Comparison of ENCODE assay signal across 26 cellular contexts in genomic region chr1:15557594-15557993, GRCh38. TPM values are rescaled to one million over a fixed set of nuclear protein-coding genes. Genes with fewer than 3 reads are reported as not detected.
A peak's percentile ranks its signal among the peaks of the same experiment; 100 is the strongest.
DNase-seq lines count a peak whose midpoint lies in the region; ATAC-seq, FAIRE-seq and TF ChIP-seq lines count a peak whose summit lies in the region.
"Had no signal": no experiment of that assay in that cellular context is flagged by ENCODE, and none has a peak within 500 bp of the region (broad histone marks: within the 10 kb centered on the region; RNA-seq: fewer than 3 reads in every experiment).

No MANE protein-coding gene starts in this region.

- intact Hi-C loops in HepG2 (cut with micrococcal nuclease; ENCODE audit: unreplicated experiment) (no loop called here), right lobe of liver (cut with DNase I) (no loop called here), GM12878 (cut with micrococcal nuclease; ENCODE audit: unreplicated experiment) (no loop called here)

- no peak for TF ChIP-seq POLR2A in HepG2 (IDR thresholded peaks at IDR 0.05; ENCODE audit: insufficient read depth in 1 of 2, low read depth in 2 of 2, low read length in 2 of 2)
- TF ChIP-seq POLR2A in right lobe of liver (IDR thresholded peaks at IDR 0.05), result no peak
- no peak for TF ChIP-seq POLR2A in GM12878 (IDR thresholded peaks at IDR 0.05; ENCODE audit: low read depth, low read length)

- H2AFZ ChIP-seq in HepG2 (ENCODE audit: low read length), result no peak overlapping the region
- no peak overlapping the region for H2AFZ ChIP-seq in GM12878 (ENCODE audit: control insufficient read depth, low read depth, low read length)
- H2AFZ ChIP-seq: GM23338 had no signal

- H3K9ac ChIP-seq in HepG2 (ENCODE audit: insufficient read depth, low read depth, low read length), result no peak overlapping the region
- H3K9ac ChIP-seq in GM12878 (ENCODE audit: control insufficient read depth, insufficient read depth, low read length), result no peak overlapping the region
- H3K9ac ChIP-seq: BLaER1 treated with 17β-estradiol and CSF1 and Interleukin-3, amounts not matched to agents 10 nM and 100 nM had no signal

- TF ChIP-seq EP300 in HepG2 (IDR thresholded peaks at IDR 0.05; ENCODE audit: low read depth in 2 of 2, low read length in 2 of 2) (no peak), HepG2 (CRISPR knock-in tag; IDR thresholded peaks at IDR 0.05; ENCODE audit: borderline replicate concordance) (no peak), GM12878 (IDR thresholded peaks at IDR 0.05; ENCODE audit: borderline replicate concordance in 1 of 2, control insufficient read depth in 1 of 2, low read depth in 2 of 2, low read length in 2 of 2) (no peak)

- FAIRE-seq in HepG2 (lab: Jason Lieb, UNC) (no peak), GM12878 (lab: Jason Lieb, UNC) (peak; percentile 61)
- FAIRE-seq: HTR-8/SVneo had no signal

- WGBS in HepG2 (ENCODE audit: low lambda C conversion rate), result 96% methylated on average over 2 of the region's 2 CpGs
- WGBS in right lobe of liver (ENCODE audit: insufficient coverage, low coverage, low lambda C conversion rate, missing lambda C conversion rate), result 94% methylated on average over 2 of the region's 2 CpGs
- 61% methylated on average over 2 of the region's 2 CpGs for WGBS in GM12878 (ENCODE audit: insufficient coverage, insufficient replicate concordance, low lambda C conversion rate, missing lambda C conversion rate)

- RAD21 ChIA-PET in GM12878 (lab: Charles Lee; ENCODE audit: unreplicated experiment), result no interaction called here

- 0 out of 2 replicates have a peak, but pooled peaks cover 4% of the 10 kb centered on the region for H3K4me1 ChIP-seq in HepG2 (ENCODE audit: insufficient read depth, low read length)
- H3K4me1 ChIP-seq in right lobe of liver, result peaks cover 0 to 22% (median 9%) of the 10 kb centered on the region in 4 donors
- H3K4me1 ChIP-seq in GM12878 (ENCODE audit: control insufficient read depth, insufficient read depth, low read length), result no peaks in the 10 kb centered on the region
- H3K4me1 ChIP-seq: HAP-1 had no signal

- no peak overlapping the region for H3K27ac ChIP-seq in HepG2 (ENCODE audit: extremely low read length, insufficient read depth, low read length)
- H3K27ac ChIP-seq in right lobe of liver, result no peak overlapping the region
- no peak overlapping the region for H3K27ac ChIP-seq in GM12878 (ENCODE audit: control insufficient read depth, insufficient read depth)
- H3K27ac ChIP-seq: 22Rv1; BLaER1 treated with 17β-estradiol and CSF1 and Interleukin-3, amounts not matched to agents 10 nM and 100 nM; SK-N-MC had no signal

- DNase-seq in HepG2 (ENCODE audit: low spot score) (no peak), right lobe of liver (no peak), GM12878 (ENCODE audit: low read depth, low spot score) (no peak), fibroblast of mammary gland (ENCODE audit: low read depth) (peak; percentile 34), ureter (ENCODE audit: low spot score) (peak; percentile 14), DMS53 (lab: John Stamatoyannopoulos, UW) (no peak)
- DNase-seq: CD8-positive, alpha-beta T cell; GDM1; Karpas-422; MV-4-11; NCI-H1105 treated with DMSO at 0.1 percent for 48 hours; NCI-H1694; NCI-H2081; NCI-H2171; NCI-H526 treated with DMSO at 0.1 percent for 48 hours; OCI-M1; RPMI8226; SHP77 treated with DMSO at 0.1 percent for 48 hours had no signal

- BruUV-seq in HepG2 (replicated peaks; lab: Mats Ljungman, UMichigan) (no TSS peak), GM12878 (replicated peaks; lab: Mats Ljungman, UMichigan) (no TSS peak)

- CTCF ChIA-PET in HepG2 (lab: Yijun Ruan, JAX; ENCODE audit: low intra/inter-chr PET ratio, low total read pairs) (no interaction called here), GM12878 (lab: Yijun Ruan, JAX) (no interaction called here)

- H4K20me1 ChIP-seq in HepG2 (ENCODE audit: insufficient read depth, low read length) (no peaks in the 10 kb centered on the region), GM12878 (ENCODE audit: control insufficient read depth, insufficient read depth) (no peaks in the 10 kb centered on the region)
- H4K20me1 ChIP-seq: BLaER1 treated with 17β-estradiol and CSF1 and Interleukin-3, amounts not matched to agents 10 nM and 100 nM had no signal

- TF ChIP-seq CTCF in HepG2 (CRISPR knock-in tag; IDR thresholded peaks at IDR 0.05) (no peak), right lobe of liver (IDR thresholded peaks at IDR 0.05) (no peak), GM12878 (IDR thresholded peaks at IDR 0.05 in 2 of 3, conservative IDR thresholded peaks at IDR 0.05 in 1 of 3; ENCODE audit: control insufficient read depth in 2 of 3, extremely low read depth in 1 of 3, insufficient read depth in 1 of 3, low read depth in 3 of 3, low read length in 3 of 3) (no peak), fibroblast of mammary gland (conservative IDR thresholded peaks at IDR 0.05; ENCODE audit: control insufficient read depth, insufficient read depth, low read depth, low read length) (no peak)

- H3K27me3 ChIP-seq in HepG2 (ENCODE audit: control insufficient read depth in 1 of 2, insufficient read depth in 2 of 2, low read length in 2 of 2), result no peaks in the 10 kb centered on the region
- H3K27me3 ChIP-seq in right lobe of liver, result no peaks in the 10 kb centered on the region
- no peaks in the 10 kb centered on the region for H3K27me3 ChIP-seq in GM12878 (replicated peaks in 1 of 2; ENCODE audit: control insufficient read depth in 2 of 2, insufficient read depth in 2 of 2, low read length in 1 of 2)
- H3K27me3 ChIP-seq: BLaER1 treated with 17β-estradiol and CSF1 and Interleukin-3, amounts not matched to agents 10 nM and 100 nM had no signal

- H3K36me3 ChIP-seq in HepG2 (replicated peaks in 1 of 2; ENCODE audit: control insufficient read depth in 1 of 2, insufficient read depth in 2 of 2, low read length in 2 of 2), result peaks cover 11 to 17% of the 10 kb centered on the region in 2 experiments; a peak in 4 of 5 replicates
- peaks cover 0 to 25% (median 4%) of the 10 kb centered on the region in 4 donors for H3K36me3 ChIP-seq in right lobe of liver
- H3K36me3 ChIP-seq in GM12878 (ENCODE audit: control insufficient read depth in 2 of 2, insufficient read depth in 2 of 2, low read length in 1 of 2), result peaks cover 0 to 5% of the 10 kb centered on the region in 2 experiments; a peak in 3 of 4 replicates

- POLR2A ChIA-PET in HepG2 (lab: Yijun Ruan, JAX) (no interaction called here), GM12878 (lab: Charles Lee) (interaction anchor here (0.7 kb wide), 1 partner anchor 58 kb away, joined by 8 read pairs; no protein-coding TSS in a partner anchor)

- in situ Hi-C loops in HepG2 (cut with HindIII; ENCODE audit: extremely low pct_ligation_motif_present, low pct_unique_long_range_greater_than_20kb) (no loop called here), GM12878 (cut with MboI) (no loop called here)

- H3K4me2 ChIP-seq in HepG2 (ENCODE audit: low read depth, low read length) (no peak overlapping the region), GM12878 (ENCODE audit: control insufficient read depth, insufficient read depth) (no peak overlapping the region)
- H3K4me2 ChIP-seq: BLaER1 treated with 17β-estradiol and CSF1 and Interleukin-3, amounts not matched to agents 10 nM and 100 nM; GM23338 had no signal

- H3K4me3 ChIP-seq in HepG2 (replicated peaks in 1 of 3; ENCODE audit: insufficient read depth in 1 of 3, low read depth in 2 of 3, low read length in 3 of 3) (no peak overlapping the region), right lobe of liver (no peak overlapping the region), GM12878 (no peak overlapping the region), fibroblast of mammary gland (ENCODE audit: control insufficient read depth, low read depth, low read length) (no peak overlapping the region)
- H3K4me3 ChIP-seq: BLaER1 treated with 17β-estradiol and CSF1 and Interleukin-3, amounts not matched to agents 10 nM and 100 nM; GM23338; HAP-1; SK-N-MC had no signal

- H3K79me2 ChIP-seq in HepG2 (ENCODE audit: insufficient read depth, low read length) (no peaks in the 10 kb centered on the region), GM12878 (ENCODE audit: control insufficient read depth, insufficient read depth, low read length) (no peaks in the 10 kb centered on the region)

- ATAC-seq in HepG2, result no peak
- ATAC-seq in right lobe of liver, result no peak
- ATAC-seq in GM12878, result no peak
- no peak for ATAC-seq in GM19397 (IDR thresholded peaks at IDR 0.05; ENCODE audit: unreplicated experiment)
- ATAC-seq in GM21381 (IDR thresholded peaks at IDR 0.05; ENCODE audit: unreplicated experiment), result no peak
- ATAC-seq: CD8-positive, alpha-beta T cell; GM23338 had no signal

- H3K9me3 ChIP-seq in HepG2 (ENCODE audit: low read length) (no peaks in the 10 kb centered on the region), right lobe of liver (no peaks in the 10 kb centered on the region), GM12878 (replicated peaks; ENCODE audit: control insufficient read depth, insufficient read depth, low read length) (no peaks in the 10 kb centered on the region)
- H3K9me3 ChIP-seq: BLaER1 treated with 17β-estradiol and CSF1 and Interleukin-3, amounts not matched to agents 10 nM and 100 nM; HAP-1 had no signal

- SMC1A ChIA-PET in GM12878 (lab: Charles Lee; ENCODE audit: uncharacterized antibody, unreplicated experiment), result interaction anchor here (1.0 to 1.5 kb wide), 3 partner anchors 12 to 35 kb away, joined by 3 to 4 read pairs (median 3); no protein-coding TSS in a partner anchor

- no peak for TF ChIP-seq RAD21 in HepG2 (CRISPR knock-in tag; IDR thresholded peaks at IDR 0.05)
- TF ChIP-seq RAD21 in GM12878 (IDR thresholded peaks at IDR 0.05; ENCODE audit: insufficient read depth, low read depth, low read length), result no peak

RNA-seq across cellular contexts. Expression of gene AGMAT, which starts 27.3 kb away (rescaled TPM):
- total RNA-seq in HepG2 (2016; rRNA removed; fragmentation: Illumina TruSeq; extraction: Trizol) (174 and 216 TPM in 2 replicates), right lobe of liver (10 to 100 TPM; 49.4 to 79.9 (median 66.1) TPM), GM12878 (2014; rRNA removed) (7.0 and 7.9 TPM in 2 replicates), GM12878 (2014; rRNA removed; fragmentation: Illumina TruSeq; extraction: Trizol) (5.0 and 5.3 TPM in 2 replicates), GM12878 (2021) (6.9 and 7.4 TPM in 2 replicates), ureter (2.0 TPM)
- total RNA-seq in HepG2 (2016; cell fraction: cytosol; rRNA removed; fragmentation: Illumina TruSeq; extraction: Trizol; ENCODE audit: low read depth), result 22.0 and 25.2 TPM in 2 replicates
- 174 and 209 TPM in 2 replicates for total RNA-seq in HepG2 (2016; cell fraction: insoluble cytoplasmic fraction; rRNA removed; fragmentation: Illumina TruSeq; extraction: Trizol)
- total RNA-seq in HepG2 (2016; cell fraction: membrane; rRNA removed; fragmentation: Illumina TruSeq; extraction: Trizol), result 86.5 and 94.9 TPM in 2 replicates
- 61.7 and 71.0 TPM in 2 replicates for total RNA-seq in HepG2 (2016; cell fraction: nucleus; rRNA removed; fragmentation: Illumina TruSeq; extraction: Trizol)
- polyA plus RNA-seq in HepG2 (2011; rRNA removed) (52.6 and 59.1 TPM in 2 replicates), GM12878 (2011; rRNA removed) (1.4 and 1.5 TPM in 2 replicates), GM12878 (2014; fragmentation: Illumina TruSeq; extraction: Trizol) (3.5 and 4.7 TPM in 2 replicates), GM12878 (2014; fragmentation: Nextera tagmentation; extraction: Ambion mirVana) (1 to 10 TPM in 1 of 2 experiments, under 1 TPM in 1; 0.47 to 1.6 TPM), GM12878 (2014; rRNA removed) (5.7 and 6.0 TPM in 2 replicates), GM12878 (2016; fragmentation: Nextera tagmentation; extraction: Ambion mirVana) (1 to 10 TPM; 3.6 to 4.7 TPM)
- polyA plus RNA-seq in HepG2 (2011; cell fraction: cytosol; rRNA removed), result 56.4 and 64.1 TPM in 2 replicates
- polyA plus RNA-seq in HepG2 (2011; cell fraction: nucleus; rRNA removed), result 19.8 and 21.4 TPM in 2 replicates
- 42.6 and 66.8 TPM in 2 replicates for polyA plus RNA-seq in HepG2 (2012)
- 17.9 and 21.4 TPM in 2 replicates for polyA plus RNA-seq in HepG2 (2016; cell fraction: cytosol; fragmentation: Illumina TruSeq; extraction: Trizol; ENCODE audit: low read depth)
- 174 and 175 TPM in 2 replicates for polyA plus RNA-seq in HepG2 (2016; cell fraction: insoluble cytoplasmic fraction; fragmentation: Illumina TruSeq; extraction: Trizol; ENCODE audit: low read depth)
- polyA plus RNA-seq in HepG2 (2016; cell fraction: membrane; fragmentation: Illumina TruSeq; extraction: Trizol; ENCODE audit: low read depth), result 49.4 and 51.3 TPM in 2 replicates
- polyA plus RNA-seq in HepG2 (2016; cell fraction: nucleus; fragmentation: Illumina TruSeq; extraction: Trizol; ENCODE audit: insufficient read depth, low read depth), result 65.8 and 75.1 TPM in 2 replicates
- 29.8 and 85.0 TPM in 2 replicates for polyA minus RNA-seq in HepG2 (2011; rRNA and poly(A)+ RNA removed; ENCODE audit: low replicate concordance)
- 46.5 and 48.4 TPM in 2 replicates for polyA minus RNA-seq in HepG2 (2011; cell fraction: cytosol; rRNA and poly(A)+ RNA removed)
- 22.0 and 23.9 TPM in 2 replicates for polyA minus RNA-seq in HepG2 (2011; cell fraction: nucleus; rRNA and poly(A)+ RNA removed)
- total RNA-seq in GM12878 (2013; cell fraction: nucleolus; rRNA removed), result 2.2 and 2.5 TPM in 2 replicates
- 1.6 TPM for polyA plus RNA-seq in GM12878 (2011; ENCODE audit: low read depth)
- 1.5 TPM in 2 replicates for polyA plus RNA-seq in GM12878 (2011; cell fraction: cytosol; rRNA removed)
- 0.45 and 0.57 TPM in 2 replicates for polyA plus RNA-seq in GM12878 (2011; cell fraction: nucleus; rRNA removed)
- polyA plus RNA-seq in GM12878 (2012), result 2.0 and 2.3 TPM in 2 replicates
- 1.2 and 1.3 TPM in 2 replicates for polyA minus RNA-seq in GM12878 (2011; rRNA and poly(A)+ RNA removed)
- polyA minus RNA-seq in GM12878 (2011; cell fraction: cytosol; rRNA and poly(A)+ RNA removed), result 1.5 and 1.7 TPM in 2 replicates
- 0.24 and 0.38 TPM in 2 replicates for polyA minus RNA-seq in GM12878 (2011; cell fraction: nucleus; rRNA and poly(A)+ RNA removed)

RNA-seq across cellular contexts. Expression of gene DNAJC16, which starts 30.9 kb away (rescaled TPM):
- total RNA-seq in HepG2 (2016; rRNA removed; fragmentation: Illumina TruSeq; extraction: Trizol) (10.7 and 15.4 TPM in 2 replicates), right lobe of liver (10 to 100 TPM in 4 of 6 experiments, 1 to 10 TPM in 2; 8.4 to 15.0 (median 11.9) TPM), GM12878 (2014; rRNA removed) (12.2 and 12.7 TPM in 2 replicates), GM12878 (2014; rRNA removed; fragmentation: Illumina TruSeq; extraction: Trizol) (9.4 and 10.3 TPM in 2 replicates), GM12878 (2021) (10.3 and 11.8 TPM in 2 replicates), ureter (43.8 TPM)
- total RNA-seq in HepG2 (2016; cell fraction: cytosol; rRNA removed; fragmentation: Illumina TruSeq; extraction: Trizol; ENCODE audit: low read depth), result 7.3 and 7.8 TPM in 2 replicates
- 7.8 and 13.6 TPM in 2 replicates for total RNA-seq in HepG2 (2016; cell fraction: insoluble cytoplasmic fraction; rRNA removed; fragmentation: Illumina TruSeq; extraction: Trizol)
- 5.1 and 5.5 TPM in 2 replicates for total RNA-seq in HepG2 (2016; cell fraction: membrane; rRNA removed; fragmentation: Illumina TruSeq; extraction: Trizol)
- 15.6 and 16.7 TPM in 2 replicates for total RNA-seq in HepG2 (2016; cell fraction: nucleus; rRNA removed; fragmentation: Illumina TruSeq; extraction: Trizol)
- polyA plus RNA-seq in HepG2 (2011; rRNA removed) (11.4 and 11.7 TPM in 2 replicates), GM12878 (2011; rRNA removed) (8.6 and 10.6 TPM in 2 replicates), GM12878 (2014; fragmentation: Illumina TruSeq; extraction: Trizol) (8.5 and 10.7 TPM in 2 replicates), GM12878 (2014; fragmentation: Nextera tagmentation; extraction: Ambion mirVana) (1 to 10 TPM; 2.4 to 4.4 TPM), GM12878 (2014; rRNA removed) (7.0 and 7.1 TPM in 2 replicates), GM12878 (2016; fragmentation: Nextera tagmentation; extraction: Ambion mirVana) (1 to 10 TPM; 6.8 to 6.9 TPM)
- 3.9 and 5.8 TPM in 2 replicates for polyA plus RNA-seq in HepG2 (2011; cell fraction: cytosol; rRNA removed)
- polyA plus RNA-seq in HepG2 (2011; cell fraction: nucleus; rRNA removed), result 7.8 and 8.8 TPM in 2 replicates
- polyA plus RNA-seq in HepG2 (2012), result 12.0 and 15.5 TPM in 2 replicates
- 0.53 and 0.67 TPM in 2 replicates for polyA plus RNA-seq in HepG2 (2016; cell fraction: cytosol; fragmentation: Illumina TruSeq; extraction: Trizol; ENCODE audit: low read depth)
- 6.7 and 7.3 TPM in 2 replicates for polyA plus RNA-seq in HepG2 (2016; cell fraction: insoluble cytoplasmic fraction; fragmentation: Illumina TruSeq; extraction: Trizol; ENCODE audit: low read depth)
- 1.7 and 3.2 TPM in 2 replicates for polyA plus RNA-seq in HepG2 (2016; cell fraction: membrane; fragmentation: Illumina TruSeq; extraction: Trizol; ENCODE audit: low read depth)
- polyA plus RNA-seq in HepG2 (2016; cell fraction: nucleus; fragmentation: Illumina TruSeq; extraction: Trizol; ENCODE audit: insufficient read depth, low read depth), result 19.2 and 21.4 TPM in 2 replicates
- 20.6 and 25.6 TPM in 2 replicates for polyA minus RNA-seq in HepG2 (2011; rRNA and poly(A)+ RNA removed; ENCODE audit: low replicate concordance)
- 12.1 and 19.7 TPM in 2 replicates for polyA minus RNA-seq in HepG2 (2011; cell fraction: cytosol; rRNA and poly(A)+ RNA removed)
- 14.9 and 20.4 TPM in 2 replicates for polyA minus RNA-seq in HepG2 (2011; cell fraction: nucleus; rRNA and poly(A)+ RNA removed)
- total RNA-seq in GM12878 (2013; cell fraction: nucleolus; rRNA removed), result 36.5 and 37.0 TPM in 2 replicates
- 2.7 TPM for polyA plus RNA-seq in GM12878 (2011; ENCODE audit: low read depth)
- polyA plus RNA-seq in GM12878 (2011; cell fraction: cytosol; rRNA removed), result 5.0 and 7.7 TPM in 2 replicates
- polyA plus RNA-seq in GM12878 (2011; cell fraction: nucleus; rRNA removed), result 7.1 and 10.2 TPM in 2 replicates
- 3.7 and 5.3 TPM in 2 replicates for polyA plus RNA-seq in GM12878 (2012)
- polyA minus RNA-seq in GM12878 (2011; rRNA and poly(A)+ RNA removed), result 10.9 and 16.5 TPM in 2 replicates
- 7.1 and 10.0 TPM in 2 replicates for polyA minus RNA-seq in GM12878 (2011; cell fraction: cytosol; rRNA and poly(A)+ RNA removed)
- polyA minus RNA-seq in GM12878 (2011; cell fraction: nucleus; rRNA and poly(A)+ RNA removed), result 2.9 and 6.0 TPM in 2 replicates

RNA-seq across cellular contexts. Expression of gene CASP9, which starts 33.6 kb away (rescaled TPM):
- 8.5 and 12.3 TPM in 2 replicates for total RNA-seq in HepG2 (2016; rRNA removed; fragmentation: Illumina TruSeq; extraction: Trizol)
- 1.1 and 1.3 TPM in 2 replicates for total RNA-seq in HepG2 (2016; cell fraction: cytosol; rRNA removed; fragmentation: Illumina TruSeq; extraction: Trizol; ENCODE audit: low read depth)
- 10.1 and 11.4 TPM in 2 replicates for total RNA-seq in HepG2 (2016; cell fraction: insoluble cytoplasmic fraction; rRNA removed; fragmentation: Illumina TruSeq; extraction: Trizol)
- total RNA-seq in HepG2 (2016; cell fraction: membrane; rRNA removed; fragmentation: Illumina TruSeq; extraction: Trizol), result 3.7 and 4.1 TPM in 2 replicates
- total RNA-seq in HepG2 (2016; cell fraction: nucleus; rRNA removed; fragmentation: Illumina TruSeq; extraction: Trizol), result 4.9 and 5.2 TPM in 2 replicates
- polyA plus RNA-seq in HepG2 (2011; rRNA removed), result 11.5 and 13.1 TPM in 2 replicates
- 10.4 and 11.1 TPM in 2 replicates for polyA plus RNA-seq in HepG2 (2011; cell fraction: cytosol; rRNA removed)
- polyA plus RNA-seq in HepG2 (2011; cell fraction: nucleus; rRNA removed), result 24.0 and 32.3 TPM in 2 replicates
- 4.9 and 7.1 TPM in 2 replicates for polyA plus RNA-seq in HepG2 (2012)
- 1.5 and 1.9 TPM in 2 replicates for polyA plus RNA-seq in HepG2 (2016; cell fraction: cytosol; fragmentation: Illumina TruSeq; extraction: Trizol; ENCODE audit: low read depth)
- polyA plus RNA-seq in HepG2 (2016; cell fraction: insoluble cytoplasmic fraction; fragmentation: Illumina TruSeq; extraction: Trizol; ENCODE audit: low read depth), result 11.9 and 12.9 TPM in 2 replicates
- 3.7 and 4.2 TPM in 2 replicates for polyA plus RNA-seq in HepG2 (2016; cell fraction: membrane; fragmentation: Illumina TruSeq; extraction: Trizol; ENCODE audit: low read depth)
- 12.8 and 13.5 TPM in 2 replicates for polyA plus RNA-seq in HepG2 (2016; cell fraction: nucleus; fragmentation: Illumina TruSeq; extraction: Trizol; ENCODE audit: insufficient read depth, low read depth)
- polyA minus RNA-seq in HepG2 (2011; rRNA and poly(A)+ RNA removed; ENCODE audit: low replicate concordance), result 14.4 and 219 TPM in 2 replicates
- polyA minus RNA-seq in HepG2 (2011; cell fraction: cytosol; rRNA and poly(A)+ RNA removed), result 6.1 and 6.7 TPM in 2 replicates
- polyA minus RNA-seq in HepG2 (2011; cell fraction: nucleus; rRNA and poly(A)+ RNA removed), result 5.2 and 6.5 TPM in 2 replicates
- total RNA-seq in right lobe of liver, result 1 to 10 TPM; 2.3 to 9.0 (median 8.2) TPM
- 9.2 and 9.5 TPM in 2 replicates for total RNA-seq in GM12878 (2013; cell fraction: nucleolus; rRNA removed)
- total RNA-seq in GM12878 (2014; rRNA removed), result 7.6 and 8.7 TPM in 2 replicates
- 6.3 and 6.5 TPM in 2 replicates for total RNA-seq in GM12878 (2014; rRNA removed; fragmentation: Illumina TruSeq; extraction: Trizol)
- 8.5 and 10.8 TPM in 2 replicates for total RNA-seq in GM12878 (2021)
- polyA plus RNA-seq in GM12878 (2011; ENCODE audit: low read depth), result 5.6 TPM
- 10.1 and 14.6 TPM in 2 replicates for polyA plus RNA-seq in GM12878 (2011; rRNA removed)
- 20.3 and 21.5 TPM in 2 replicates for polyA plus RNA-seq in GM12878 (2011; cell fraction: cytosol; rRNA removed)
- polyA plus RNA-seq in GM12878 (2011; cell fraction: nucleus; rRNA removed), result 17.7 and 18.3 TPM in 2 replicates
- polyA plus RNA-seq in GM12878 (2012), result 6.6 and 6.7 TPM in 2 replicates
- 7.9 and 8.2 TPM in 2 replicates for polyA plus RNA-seq in GM12878 (2014; fragmentation: Illumina TruSeq; extraction: Trizol)
- polyA plus RNA-seq in GM12878 (2014; fragmentation: Nextera tagmentation; extraction: Ambion mirVana), result 1 to 10 TPM; 2.7 to 3.9 TPM
- polyA plus RNA-seq in GM12878 (2014; rRNA removed), result 8.8 and 9.8 TPM in 2 replicates
- 1 to 10 TPM; 7.2 to 7.6 TPM for polyA plus RNA-seq in GM12878 (2016; fragmentation: Nextera tagmentation; extraction: Ambion mirVana)
- 13.1 and 16.9 TPM in 2 replicates for polyA minus RNA-seq in GM12878 (2011; rRNA and poly(A)+ RNA removed)
- polyA minus RNA-seq in GM12878 (2011; cell fraction: cytosol; rRNA and poly(A)+ RNA removed), result 10.6 and 11.2 TPM in 2 replicates
- polyA minus RNA-seq in GM12878 (2011; cell fraction: nucleus; rRNA and poly(A)+ RNA removed), result 4.2 and 6.9 TPM in 2 replicates
- 16.8 TPM for total RNA-seq in ureter

RNA-seq across cellular contexts. Expression of gene DDI2, which starts 59.7 kb away (rescaled TPM):
- total RNA-seq in HepG2 (2016; rRNA removed; fragmentation: Illumina TruSeq; extraction: Trizol), result 25.7 and 34.0 TPM in 2 replicates
- total RNA-seq in HepG2 (2016; cell fraction: cytosol; rRNA removed; fragmentation: Illumina TruSeq; extraction: Trizol; ENCODE audit: low read depth), result 5.9 and 7.5 TPM in 2 replicates
- total RNA-seq in HepG2 (2016; cell fraction: insoluble cytoplasmic fraction; rRNA removed; fragmentation: Illumina TruSeq; extraction: Trizol), result 26.2 and 32.2 TPM in 2 replicates
- total RNA-seq in HepG2 (2016; cell fraction: membrane; rRNA removed; fragmentation: Illumina TruSeq; extraction: Trizol), result 11.2 and 13.9 TPM in 2 replicates
- 41.5 and 50.4 TPM in 2 replicates for total RNA-seq in HepG2 (2016; cell fraction: nucleus; rRNA removed; fragmentation: Illumina TruSeq; extraction: Trizol)
- polyA plus RNA-seq in HepG2 (2011; rRNA removed), result 8.5 and 10.1 TPM in 2 replicates
- 5.5 and 7.7 TPM in 2 replicates for polyA plus RNA-seq in HepG2 (2011; cell fraction: cytosol; rRNA removed)
- polyA plus RNA-seq in HepG2 (2011; cell fraction: nucleus; rRNA removed), result 19.8 and 23.2 TPM in 2 replicates
- polyA plus RNA-seq in HepG2 (2012), result 19.5 and 23.0 TPM in 2 replicates
- 1.1 and 1.3 TPM in 2 replicates for polyA plus RNA-seq in HepG2 (2016; cell fraction: cytosol; fragmentation: Illumina TruSeq; extraction: Trizol; ENCODE audit: low read depth)
- 22.9 and 23.8 TPM in 2 replicates for polyA plus RNA-seq in HepG2 (2016; cell fraction: insoluble cytoplasmic fraction; fragmentation: Illumina TruSeq; extraction: Trizol; ENCODE audit: low read depth)
- 2.7 and 3.3 TPM in 2 replicates for polyA plus RNA-seq in HepG2 (2016; cell fraction: membrane; fragmentation: Illumina TruSeq; extraction: Trizol; ENCODE audit: low read depth)
- polyA plus RNA-seq in HepG2 (2016; cell fraction: nucleus; fragmentation: Illumina TruSeq; extraction: Trizol; ENCODE audit: insufficient read depth, low read depth), result 23.7 and 25.3 TPM in 2 replicates
- 38.4 and 51.6 TPM in 2 replicates for polyA minus RNA-seq in HepG2 (2011; rRNA and poly(A)+ RNA removed; ENCODE audit: low replicate concordance)
- 15.5 and 15.8 TPM in 2 replicates for polyA minus RNA-seq in HepG2 (2011; cell fraction: cytosol; rRNA and poly(A)+ RNA removed)
- 118 and 145 TPM in 2 replicates for polyA minus RNA-seq in HepG2 (2011; cell fraction: nucleus; rRNA and poly(A)+ RNA removed)
- 10 to 100 TPM; 24.9 to 70.0 (median 42.9) TPM for total RNA-seq in right lobe of liver
- total RNA-seq in GM12878 (2013; cell fraction: nucleolus; rRNA removed), result 151 and 156 TPM in 2 replicates
- total RNA-seq in GM12878 (2014; rRNA removed), result 24.1 TPM in 2 replicates
- total RNA-seq in GM12878 (2014; rRNA removed; fragmentation: Illumina TruSeq; extraction: Trizol), result 17.1 and 17.3 TPM in 2 replicates
- total RNA-seq in GM12878 (2021), result 29.1 and 33.1 TPM in 2 replicates
- 6.8 TPM for polyA plus RNA-seq in GM12878 (2011; ENCODE audit: low read depth)
- 10.8 TPM in 2 replicates for polyA plus RNA-seq in GM12878 (2011; rRNA removed)
- polyA plus RNA-seq in GM12878 (2011; cell fraction: cytosol; rRNA removed), result 8.2 and 8.9 TPM in 2 replicates
- polyA plus RNA-seq in GM12878 (2011; cell fraction: nucleus; rRNA removed), result 15.8 and 24.9 TPM in 2 replicates
- 8.3 and 9.0 TPM in 2 replicates for polyA plus RNA-seq in GM12878 (2012)
- 22.0 and 23.0 TPM in 2 replicates for polyA plus RNA-seq in GM12878 (2014; fragmentation: Illumina TruSeq; extraction: Trizol)
- polyA plus RNA-seq in GM12878 (2014; fragmentation: Nextera tagmentation; extraction: Ambion mirVana), result 1 to 10 TPM; 3.3 to 3.6 TPM
- polyA plus RNA-seq in GM12878 (2014; rRNA removed), result 11.6 and 12.3 TPM in 2 replicates
- polyA plus RNA-seq in GM12878 (2016; fragmentation: Nextera tagmentation; extraction: Ambion mirVana), result 10 to 100 TPM in 1 of 2 experiments, 1 to 10 TPM in 1; 7.1 to 10.1 TPM
- 30.9 and 42.4 TPM in 2 replicates for polyA minus RNA-seq in GM12878 (2011; rRNA and poly(A)+ RNA removed)
- polyA minus RNA-seq in GM12878 (2011; cell fraction: cytosol; rRNA and poly(A)+ RNA removed), result 5.6 and 8.4 TPM in 2 replicates
- polyA minus RNA-seq in GM12878 (2011; cell fraction: nucleus; rRNA and poly(A)+ RNA removed), result 46.9 and 73.7 TPM in 2 replicates
- 92.0 TPM for total RNA-seq in ureter

Comparison
In these comparisons a context has a peak if more than half of its experiments do, and no peak if none do; other contexts are left out.
1. DNase-seq: peak in fibroblast of mammary gland (single experiment) and ureter (single experiment); none in HepG2 (single experiment), right lobe of liver (0 of 3), GM12878 (single experiment) and DMS53 (single experiment).